ENCODE assay signal across 24 cellular contexts in the genomic region with DNA sequence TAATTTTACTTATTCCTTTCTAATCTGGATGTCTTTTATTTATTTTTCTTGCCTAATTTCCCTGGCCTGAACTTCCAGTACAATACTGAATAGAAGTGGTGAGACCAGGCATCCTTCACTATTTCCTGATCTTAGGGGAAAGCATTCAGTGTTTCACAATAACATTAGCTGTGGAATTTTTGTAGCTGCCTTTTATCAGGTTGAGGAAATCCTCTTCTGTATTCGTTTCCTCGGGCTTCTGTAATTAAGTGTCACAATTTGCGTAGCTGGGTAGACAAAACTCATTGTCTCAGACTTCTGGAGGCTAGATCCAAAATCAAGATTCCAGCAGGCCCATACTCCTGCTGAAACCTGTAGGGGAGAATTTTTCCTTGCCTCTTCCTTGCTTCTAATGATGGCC.
"Had no signal": no experiment of that assay in that cellular context is flagged by ENCODE, and none has a peak within 500 bp of the region (broad histone marks: within the 10 kb centered on the region; RNA-seq: fewer than 3 reads in every experiment).

No MANE protein-coding gene starts in this region.

- H3K4me3 ChIP-seq: coronary artery, dorsolateral prefrontal cortex, esophagus muscularis mucosa, gastroesophageal sphincter, left ventricle myocardium inferior, lower lobe of right lung, smooth muscle cell, testis, transverse colon had no signal

- H3K27me3 Mint-ChIP-seq: memory B cell; naive B cell; stimulated activated memory B cell treated with anti-CD40 and anti-IgM and Interleukin-4, amounts not matched to agents 10 μg/mL and 1 μg/mL and 100 μg/mL, for 72 hours; stimulated activated naive CD8-positive, alpha-beta T cell treated with anti-CD3 and anti-CD28 coated beads, Interleukin-15, amount 100 ng/mL, for 72 hours had no signal

- H3K4me2 ChIP-seq: smooth muscle cell had no signal

- H3K9me3 ChIP-seq: esophagus muscularis mucosa, gastroesophageal sphincter, left ventricle myocardium inferior, lower lobe of right lung, testis, transverse colon had no signal

- H3K4me1 ChIP-seq: esophagus muscularis mucosa, gastroesophageal sphincter, left ventricle myocardium inferior, lower lobe of right lung, testis, transverse colon had no signal

- H3K27me3 ChIP-seq: esophagus muscularis mucosa, gastroesophageal sphincter, testis, transverse colon had no signal

- DNase-seq: caudate nucleus; dorsolateral prefrontal cortex; effector CD8-positive, alpha-beta T cell; foreskin fibroblast; immature natural killer cell; kidney; left cardiac atrium; left ventricle myocardium inferior; lower lobe of right lung; naive B cell; nephron progenitor cell; right cardiac atrium; stimulated activated CD4-positive, alpha-beta T cell treated with anti-CD3 and anti-CD28 coated beads, Interleukin-4, amount 100 ng/mL, for 1 hour; stimulated activated CD8-positive, alpha-beta memory T cell treated with anti-CD3 and anti-CD28 coated beads, Interleukin-4, amount 100 ng/mL, for 48 hours; stimulated activated naive CD8-positive, alpha-beta T cell treated with anti-CD3 and anti-CD28 coated beads, Interleukin-15, amount 100 ng/mL, for 72 hours; transverse colon had no signal

- H3K27ac Mint-ChIP-seq: immature natural killer cell; memory B cell; naive B cell; nephron progenitor cell; stimulated activated memory B cell treated with anti-CD40 and anti-IgM and Interleukin-4, amounts not matched to agents 10 μg/mL and 1 μg/mL and 100 μg/mL, for 72 hours; stimulated activated naive CD8-positive, alpha-beta T cell treated with anti-CD3 and anti-CD28 coated beads, Interleukin-15, amount 100 ng/mL, for 72 hours had no signal

- H3K4me1 Mint-ChIP-seq: immature natural killer cell; memory B cell; naive B cell; nephron progenitor cell; stimulated activated memory B cell treated with anti-CD40 and anti-IgM and Interleukin-4, amounts not matched to agents 10 μg/mL and 1 μg/mL and 100 μg/mL, for 72 hours; stimulated activated naive CD8-positive, alpha-beta T cell treated with anti-CD3 and anti-CD28 coated beads, Interleukin-15, amount 100 ng/mL, for 72 hours had no signal

- H3K9me3 Mint-ChIP-seq: stimulated activated memory B cell treated with anti-CD40 and anti-IgM and Interleukin-4, amounts not matched to agents 10 μg/mL and 1 μg/mL and 100 μg/mL, for 72 hours; stimulated activated naive CD8-positive, alpha-beta T cell treated with anti-CD3 and anti-CD28 coated beads, Interleukin-15, amount 100 ng/mL, for 72 hours had no signal

- H3K36me3 Mint-ChIP-seq: immature natural killer cell; memory B cell; naive B cell; stimulated activated memory B cell treated with anti-CD40 and anti-IgM and Interleukin-4, amounts not matched to agents 10 μg/mL and 1 μg/mL and 100 μg/mL, for 72 hours had no signal

- H3K4me3 Mint-ChIP-seq: immature natural killer cell; memory B cell; naive B cell; nephron progenitor cell; stimulated activated memory B cell treated with anti-CD40 and anti-IgM and Interleukin-4, amounts not matched to agents 10 μg/mL and 1 μg/mL and 100 μg/mL, for 72 hours; stimulated activated naive CD8-positive, alpha-beta T cell treated with anti-CD3 and anti-CD28 coated beads, Interleukin-15, amount 100 ng/mL, for 72 hours had no signal

- ATAC-seq: gastroesophageal sphincter; left cardiac atrium; lower lobe of right lung; stimulated activated memory B cell treated with anti-CD40 and anti-IgM and Interleukin-4, amounts not matched to agents 10 μg/mL and 1 μg/mL and 100 μg/mL, for 72 hours; stimulated activated naive CD8-positive, alpha-beta T cell treated with anti-CD3 and anti-CD28 coated beads, Interleukin-15, amount 100 ng/mL, for 72 hours had no signal

- H3K36me3 ChIP-seq: esophagus muscularis mucosa, gastroesophageal sphincter, left ventricle myocardium inferior, lower lobe of right lung, transverse colon had no signal

- H3K27ac ChIP-seq: coronary artery, dorsolateral prefrontal cortex, epithelial cell of prostate, esophagus muscularis mucosa, gastroesophageal sphincter, left ventricle myocardium inferior, lower lobe of right lung, testis, transverse colon had no signal
